ENCODE assay signal across 8 cellular contexts in the genomic region with DNA sequence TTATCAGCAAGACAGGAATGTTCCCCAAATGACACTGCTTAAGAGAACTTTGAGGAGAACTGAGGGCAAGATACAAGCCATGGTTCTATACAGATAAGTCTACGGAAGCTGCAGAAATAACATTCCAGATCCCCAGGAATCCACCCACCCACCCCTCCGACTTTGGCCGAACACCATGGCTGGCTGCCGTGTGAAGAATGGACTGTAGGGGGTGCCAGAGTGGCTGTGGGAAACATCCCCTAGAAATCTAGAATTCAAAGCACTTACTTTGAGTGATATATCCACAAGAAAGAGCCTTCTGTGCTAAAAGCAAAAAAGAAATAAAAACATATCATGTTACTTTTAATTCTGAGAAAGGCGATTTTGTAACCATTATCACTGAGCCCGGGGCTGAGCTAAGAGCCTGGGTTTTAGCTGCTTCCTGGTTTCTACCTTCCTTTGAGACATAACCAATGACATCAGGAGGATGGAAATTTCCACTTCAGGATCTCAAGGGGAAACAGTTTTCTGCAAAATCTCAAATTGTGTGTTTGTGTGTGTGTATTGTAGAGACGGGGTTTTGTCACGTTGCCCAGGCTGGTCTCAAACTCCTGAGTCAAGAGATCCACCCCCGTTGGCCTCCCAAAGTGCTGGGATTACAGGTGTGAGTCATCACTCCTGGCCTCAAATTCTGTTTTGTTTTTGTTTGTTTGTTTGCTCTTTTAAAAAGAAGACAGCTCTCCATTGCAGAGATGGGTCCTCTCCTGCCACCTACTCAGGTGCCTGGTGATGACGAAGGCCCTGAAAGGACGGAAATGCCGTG. TPM values are rescaled to one million over a fixed set of nuclear protein-coding genes. Genes with fewer than 3 reads are reported as not detected.
DNase-seq lines count a peak whose midpoint lies in the region; ATAC-seq, FAIRE-seq and TF ChIP-seq lines count a peak whose summit lies in the region.
"Had no signal": no experiment of that assay in that cellular context is flagged by ENCODE, and none has a peak within 500 bp of the region (broad histone marks: within the 10 kb centered on the region; RNA-seq: fewer than 3 reads in every experiment).

No MANE protein-coding gene starts in this region.

- peaks cover 0 to 11% of the 10 kb centered on the region in 2 donors for H3K4me1 ChIP-seq in left lung

- no peaks in the 10 kb centered on the region for H3K36me3 ChIP-seq in left lung

- TF ChIP-seq CTCF in astrocyte of the spinal cord (IDR thresholded peaks at IDR 0.05; ENCODE audit: low read depth, low read length) (peak; percentile 75), left lung (IDR thresholded peaks at IDR 0.05) (peak; percentile 64 to 67)

- FAIRE-seq in G401.6 (lab: Jason Lieb, UNC): peak; percentile 25

- ATAC-seq in left lung (peak; percentile 86), HG03108 (IDR thresholded peaks at IDR 0.05; ENCODE audit: unreplicated experiment) (no peak), HG03135 (IDR thresholded peaks at IDR 0.05; ENCODE audit: unreplicated experiment) (no peak)
- ATAC-seq: T-cell had no signal

- no peaks in the 10 kb centered on the region for H3K27me3 ChIP-seq in left lung

- H3K9me3 ChIP-seq in left lung: no peaks in the 10 kb centered on the region

- DNase-seq in M059J (ENCODE audit: low read depth) (peak; percentile 38), astrocyte of the spinal cord (ENCODE audit: low read depth, low spot score) (no peak), left lung (peak in 1 of 2 donors; percentile 39), retina (no peak)

- intact Hi-C loops in left lung (cut with DNase I): no loop called here

- H3K4me3 ChIP-seq in astrocyte of the spinal cord (ENCODE audit: low read depth, low read length) (no peak overlapping the region), left lung (no peak overlapping the region)

- no peak overlapping the region for H3K27ac ChIP-seq in left lung

- in situ Hi-C loops in astrocyte of the spinal cord (cut with HindIII; ENCODE audit: low sequenced_read_pairs): no loop called here

RNA-seq across cellular contexts. Expression of gene GGTA1, which starts 36.4 kb away (rescaled TPM):
- not detected in 2 replicates for total RNA-seq in M059J (2014; rRNA removed; shearing (Covaris generic))
- 1 to 10 TPM; 4.8 to 7.5 TPM for total RNA-seq in left lung
- total RNA-seq: T-cell had no signal
